ENCODE assay signal across 26 cellular contexts in genomic region chr9:71743884-71744283, GRCh38.
"Had no signal": no experiment of that assay in that cellular context is flagged by ENCODE, and none has a peak within 500 bp of the region (broad histone marks: within the 10 kb centered on the region; RNA-seq: fewer than 3 reads in every experiment).

No MANE protein-coding gene starts in this region.

- H3K27ac Mint-ChIP-seq: activated CD4-positive, alpha-beta memory T cell treated with anti-CD3 and anti-CD28 coated beads for 36 hours; activated naive CD4-positive, alpha-beta T cell treated with anti-CD3 and anti-CD28 coated beads for 36 hours; activated naive CD8-positive, alpha-beta T cell treated with anti-CD3 and anti-CD28 coated beads, Interleukin-2, amount 10 ng/mL, durations not matched to agents 7 days and 5 days; stimulated activated memory B cell treated with anti-CD40 and anti-IgM and Interleukin-4, amounts not matched to agents 10 μg/mL and 1 μg/mL and 100 μg/mL, for 72 hours; T-helper 1 cell treated with Interleukin-12 subunit alpha and Interleukin-12 subunit beta and Interleukin-4 antibody, amounts not matched to agents 30 μg/mL and 1 μg/mL, for 36 hours had no signal

- ATAC-seq: sciatic nerve; stimulated activated memory B cell treated with anti-CD40 and anti-IgM and Interleukin-4, amounts not matched to agents 10 μg/mL and 1 μg/mL and 100 μg/mL, for 72 hours had no signal

- H3K9me3 Mint-ChIP-seq: activated CD4-positive, alpha-beta memory T cell treated with anti-CD3 and anti-CD28 coated beads for 36 hours; activated naive CD4-positive, alpha-beta T cell treated with anti-CD3 and anti-CD28 coated beads for 36 hours; activated naive CD8-positive, alpha-beta T cell treated with anti-CD3 and anti-CD28 coated beads, Interleukin-2, amount 10 ng/mL, durations not matched to agents 7 days and 5 days; central memory CD8-positive, alpha-beta T cell; nephron progenitor cell; stimulated activated memory B cell treated with anti-CD40 and anti-IgM and Interleukin-4, amounts not matched to agents 10 μg/mL and 1 μg/mL and 100 μg/mL, for 72 hours; T-helper 1 cell treated with Interleukin-12 subunit alpha and Interleukin-12 subunit beta and Interleukin-4 antibody, amounts not matched to agents 30 μg/mL and 1 μg/mL, for 36 hours had no signal

- H3K4me3 ChIP-seq: breast epithelium, lung, testis, upper lobe of left lung had no signal

- H3K27me3 ChIP-seq: breast epithelium, foreskin keratinocyte, testis, upper lobe of left lung had no signal

- H3K4me1 Mint-ChIP-seq: nephron progenitor cell had no signal

- H3K4me3 Mint-ChIP-seq: activated CD4-positive, alpha-beta memory T cell treated with anti-CD3 and anti-CD28 coated beads for 36 hours; activated naive CD4-positive, alpha-beta T cell treated with anti-CD3 and anti-CD28 coated beads for 36 hours; activated naive CD8-positive, alpha-beta T cell treated with anti-CD3 and anti-CD28 coated beads, Interleukin-2, amount 10 ng/mL, durations not matched to agents 7 days and 5 days; central memory CD8-positive, alpha-beta T cell; nephron progenitor cell; stimulated activated memory B cell treated with anti-CD40 and anti-IgM and Interleukin-4, amounts not matched to agents 10 μg/mL and 1 μg/mL and 100 μg/mL, for 72 hours; T-helper 1 cell treated with Interleukin-12 subunit alpha and Interleukin-12 subunit beta and Interleukin-4 antibody, amounts not matched to agents 30 μg/mL and 1 μg/mL, for 36 hours had no signal

- H3K9me3 ChIP-seq: breast epithelium, testis, upper lobe of left lung had no signal

- H3K27me3 Mint-ChIP-seq: activated CD4-positive, alpha-beta memory T cell treated with anti-CD3 and anti-CD28 coated beads for 36 hours; activated naive CD8-positive, alpha-beta T cell treated with anti-CD3 and anti-CD28 coated beads, Interleukin-2, amount 10 ng/mL, durations not matched to agents 7 days and 5 days; central memory CD8-positive, alpha-beta T cell; stimulated activated memory B cell treated with anti-CD40 and anti-IgM and Interleukin-4, amounts not matched to agents 10 μg/mL and 1 μg/mL and 100 μg/mL, for 72 hours had no signal

- DNase-seq: activated CD4-positive, alpha-beta memory T cell treated with anti-CD3 and anti-CD28 coated beads for 36 hours; activated CD4-positive, alpha-beta T cell treated with anti-CD3 and anti-CD28 coated beads for 4 hours; activated CD4-positive, CD25-positive, alpha-beta regulatory T cell; activated effector memory CD4-positive, alpha-beta T cell treated with Interleukin-2 at 50 U/mL for 16 hours; activated naive CD4-positive, alpha-beta T cell treated with anti-CD3 and anti-CD28 coated beads for 36 hours; activated naive CD8-positive, alpha-beta T cell treated with anti-CD3 and anti-CD28 coated beads, Interleukin-2, amount 10 ng/mL, durations not matched to agents 7 days and 5 days; activated T-cell treated with anti-CD3 and anti-CD28 coated beads, Interleukin-2, amount 50 U/mL, for 48 hours; amniotic stem cell; effector memory CD4-positive, alpha-beta T cell; foreskin keratinocyte; kidney; nephron progenitor cell; nucleus accumbens; posterior cingulate gyrus; small intestine; stimulated activated CD4-positive, alpha-beta T cell treated with anti-CD3 and anti-CD28 coated beads, Interleukin-15, amount 100 ng/mL, for 24 hours; T1000; testis; upper lobe of left lung had no signal

- H3K36me3 ChIP-seq: breast epithelium had no signal

- FAIRE-seq: colon, kidney, small intestine had no signal

- H3K27ac ChIP-seq: breast epithelium, foreskin keratinocyte had no signal

- H3K4me1 ChIP-seq: breast epithelium had no signal
